In genomic region chr18:7476386-7476785, GRCh38 we compare ENCODE assay signal across 16 cellular contexts.
DNase-seq lines count a peak whose midpoint lies in the region; ATAC-seq and TF ChIP-seq lines count a peak whose summit lies in the region.
"Had no signal": no experiment of that assay in that cellular context is flagged by ENCODE, and none has a peak within 500 bp of the region (broad histone marks: within the 10 kb centered on the region; RNA-seq: fewer than 3 reads in every experiment).

No MANE protein-coding gene starts in this region.

- intact Hi-C loops in psoas muscle (cut with DNase I), result no loop called here

- no peaks in the 10 kb centered on the region for H3K9me3 ChIP-seq in psoas muscle

- H3K4me3 Mint-ChIP-seq in nephron progenitor cell, result peak overlapping the region; percentile 24
- H3K4me3 Mint-ChIP-seq: CD4-positive, alpha-beta memory T cell; GM23338; H9 had no signal

- peak in 3 of 4 donors; percentile 37 to 85 (median 60) for ATAC-seq in psoas muscle
- ATAC-seq: GM23338, HCT116 had no signal

- H3K4me1 ChIP-seq in psoas muscle, result no peaks in the 10 kb centered on the region

- peaks cover 34% of the 10 kb centered on the region for H3K4me1 Mint-ChIP-seq in nephron progenitor cell
- H3K4me1 Mint-ChIP-seq: CD4-positive, alpha-beta memory T cell had no signal

- H3K4me3 ChIP-seq in choroid plexus epithelial cell (ENCODE audit: low read depth, low read length) (no peak overlapping the region), psoas muscle (no peak overlapping the region)
- H3K4me3 ChIP-seq: GM23338 had no signal

- no peaks in the 10 kb centered on the region for H3K27me3 ChIP-seq in psoas muscle (ENCODE audit: insufficient read depth in 3 of 3, low read length in 2 of 3)

- no peaks in the 10 kb centered on the region for H3K36me3 Mint-ChIP-seq in nephron progenitor cell (ENCODE audit: low read depth)
- H3K36me3 Mint-ChIP-seq: CD4-positive, alpha-beta memory T cell had no signal

- no peak overlapping the region for H3K27ac ChIP-seq in psoas muscle

- H3K27ac Mint-ChIP-seq in nephron progenitor cell, result peak overlapping the region; percentile 26
- H3K27ac Mint-ChIP-seq: CD4-positive, alpha-beta memory T cell; GM23338 had no signal

- DNase-seq in choroid plexus epithelial cell (ENCODE audit: low read depth), result peak; percentile 22
- peak; percentile 11 for DNase-seq in nephron progenitor cell
- DNase-seq in psoas muscle, result no peak
- DNase-seq in OCI-M1 (lab: John Stamatoyannopoulos, UW), result no peak
- no peak for DNase-seq in NCI-H748 (lab: John Stamatoyannopoulos, UW; ENCODE audit: unreplicated experiment)
- no peak for DNase-seq in HUDEP-2 (lab: John Stamatoyannopoulos, UW; ENCODE audit: unreplicated experiment in 76 of 76)
- DNase-seq: C1 segment of cervical spinal cord; Calu3; CD4-positive, alpha-beta memory T cell; COR-L47; DMS53; DMS79 treated with DMSO at 0.1 percent for 48 hours; GF-D8; H9 had no signal

- no peaks in the 10 kb centered on the region for H3K36me3 ChIP-seq in psoas muscle (ENCODE audit: insufficient read depth in 1 of 2, low read depth in 1 of 2)

- H3K27me3 Mint-ChIP-seq in nephron progenitor cell (ENCODE audit: low read depth, poor library complexity), result peaks cover 5% of the 10 kb centered on the region
- H3K27me3 Mint-ChIP-seq: CD4-positive, alpha-beta memory T cell had no signal

- 22 to 36% (median 30%) methylated on average over 6 of the region's 6 CpGs for WGBS in psoas muscle, 3 donors

- no peaks in the 10 kb centered on the region for H3K9me3 Mint-ChIP-seq in nephron progenitor cell
- H3K9me3 Mint-ChIP-seq: GM23338, H9 had no signal

- TF ChIP-seq CTCF in choroid plexus epithelial cell (conservative IDR thresholded peaks at IDR 0.05; ENCODE audit: low read depth, low read length) (no peak), nephron progenitor cell (IDR thresholded peaks at IDR 0.05) (no peak), psoas muscle (IDR thresholded peaks at IDR 0.05) (no peak)

Comparison
In these comparisons a context has a peak if more than half of its experiments do, and no peak if none do; other contexts are left out.
1. DNase-seq: peak in choroid plexus epithelial cell (single experiment) and nephron progenitor cell (single experiment); none in psoas muscle (0 of 2), OCI-M1 (single experiment), NCI-H748 (single experiment) and HUDEP-2 (0 of 76).